Comparison of ENCODE assay signal across 1 cellular context in genomic region chr2:113720167-113720566, GRCh38.
TF ChIP-seq lines count a peak whose summit lies in the region.

No MANE protein-coding gene starts in this region.

TF ChIP-seq in GM23338, 12 proteins besides CTCF, POLR2A, EP300 and RAD21 (continued from another document):
- no peak for TF ChIP-seq ZNF462 (CRISPR knock-in tag; IDR thresholded peaks at IDR 0.05)
